In the genomic region with DNA sequence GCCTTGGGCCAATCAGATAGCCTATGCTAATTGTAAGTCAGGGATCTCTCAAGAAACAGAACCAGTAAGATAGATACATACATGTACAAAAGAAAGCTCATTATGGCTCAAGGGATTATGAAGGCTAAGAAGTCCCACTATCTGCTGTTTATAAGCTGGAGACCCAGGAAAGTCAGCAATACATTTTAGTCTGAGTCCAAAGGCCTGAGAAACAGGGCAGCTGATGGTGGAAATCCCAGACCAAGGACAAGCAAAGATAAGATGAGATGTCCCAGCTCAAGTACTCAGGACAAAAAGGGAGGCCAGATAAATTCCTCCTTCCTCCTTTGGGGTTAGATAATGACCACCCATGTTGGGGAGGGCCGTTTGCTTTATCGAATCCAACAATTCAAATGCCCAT, we compare ENCODE assay signal across 28 cellular contexts.
"Had no signal": no experiment of that assay in that cellular context is flagged by ENCODE, and none has a peak within 500 bp of the region (broad histone marks: within the 10 kb centered on the region; RNA-seq: fewer than 3 reads in every experiment).

No MANE protein-coding gene starts in this region.

- FAIRE-seq: colon, endometrium, endothelial cell of umbilical vein, frontal cortex had no signal

- H3K27me3 ChIP-seq: colonic mucosa, foreskin keratinocyte, gastrocnemius medialis had no signal

- H3K4me3 ChIP-seq: colonic mucosa, coronary artery, dorsolateral prefrontal cortex, esophagus muscularis mucosa, esophagus squamous epithelium, gastrocnemius medialis, gastroesophageal sphincter, heart left ventricle, heart right ventricle had no signal

- H3K36me3 ChIP-seq: colonic mucosa, esophagus muscularis mucosa, esophagus squamous epithelium, gastrocnemius medialis, gastroesophageal sphincter, heart left ventricle, heart right ventricle had no signal

- H3K4me1 ChIP-seq: colonic mucosa, esophagus muscularis mucosa, esophagus squamous epithelium, foreskin keratinocyte, gastrocnemius medialis, gastroesophageal sphincter, heart left ventricle, heart right ventricle had no signal

- ATAC-seq: effector memory CD8-positive, alpha-beta T cell; esophagus mucosa; foreskin keratinocyte; gastrocnemius medialis; gastroesophageal sphincter; heart left ventricle; heart right ventricle had no signal

- DNase-seq: colonic mucosa; cortex of kidney; dermis blood vessel endothelial cell; dorsolateral prefrontal cortex; effector CD4-positive, alpha-beta T cell; effector CD8-positive, alpha-beta T cell; effector memory CD4-positive, alpha-beta T cell; effector memory CD8-positive, alpha-beta T cell; endodermal cell; erythroblast; esophagus squamous epithelium; foreskin fibroblast; foreskin keratinocyte; foreskin melanocyte; gastrocnemius medialis; glutamatergic neuron; head of caudate nucleus; heart left ventricle; heart right ventricle had no signal

- H3K9me3 ChIP-seq: colonic mucosa, esophagus muscularis mucosa, gastrocnemius medialis, gastroesophageal sphincter had no signal

- H3K27ac ChIP-seq: colonic mucosa, coronary artery, dorsolateral prefrontal cortex, epithelial cell of prostate, esophagus muscularis mucosa, esophagus squamous epithelium, foreskin keratinocyte, gastrocnemius medialis, gastroesophageal sphincter, heart left ventricle, heart right ventricle had no signal
